In the genomic region with DNA sequence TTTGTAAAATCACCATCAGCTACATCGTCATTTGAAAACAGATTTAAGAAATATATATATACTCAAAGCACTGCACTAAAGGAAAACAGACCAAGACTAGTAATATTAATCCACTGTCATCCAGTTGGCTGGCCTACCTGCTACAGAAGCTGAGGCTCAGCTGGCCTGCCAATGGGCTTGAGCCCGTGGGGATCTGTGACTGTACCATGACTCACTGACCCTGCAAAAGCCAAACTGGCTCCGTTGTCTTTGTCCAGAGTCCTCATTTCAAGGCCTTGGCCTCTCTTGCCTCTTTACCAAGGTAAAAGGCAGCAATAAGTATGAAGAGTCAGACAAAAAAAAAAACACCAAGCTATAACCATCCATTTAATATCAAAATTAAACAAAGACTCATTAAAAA, we compare ENCODE assay signal across 19 cellular contexts.
DNase-seq lines count a peak whose midpoint lies in the region; ATAC-seq, FAIRE-seq and TF ChIP-seq lines count a peak whose summit lies in the region.
"Had no signal": no experiment of that assay in that cellular context is flagged by ENCODE, and none has a peak within 500 bp of the region (broad histone marks: within the 10 kb centered on the region; RNA-seq: fewer than 3 reads in every experiment).

No MANE protein-coding gene starts in this region.

- H3K36me3 Mint-ChIP-seq in stimulated activated effector memory CD8-positive, alpha-beta T cell treated with anti-CD3 and anti-CD28 coated beads, Interleukin-12 subunit alpha, Interleukin-12 subunit beta, amount 100 ng/mL, for 72 hours: no peaks in the 10 kb centered on the region
- H3K36me3 Mint-ChIP-seq: CD4-positive, CD25-positive, alpha-beta regulatory T cell; naive thymus-derived CD8-positive, alpha-beta T cell had no signal

- H3K27ac Mint-ChIP-seq in stimulated activated effector memory CD8-positive, alpha-beta T cell treated with anti-CD3 and anti-CD28 coated beads, Interleukin-12 subunit alpha, Interleukin-12 subunit beta, amount 100 ng/mL, for 72 hours: no peak overlapping the region
- H3K27ac Mint-ChIP-seq: activated T-helper 17 cell treated with anti-CD3 and anti-CD28 coated beads, Interleukin-2, amount 50 U/mL, for 72 hours; CD4-positive, CD25-positive, alpha-beta regulatory T cell; naive thymus-derived CD8-positive, alpha-beta T cell; T-helper 1 cell treated with Interleukin-12 subunit alpha and Interleukin-12 subunit beta and Interleukin-4 antibody, amounts not matched to agents 30 μg/mL and 1 μg/mL, for 36 hours had no signal

- H3K4me3 Mint-ChIP-seq in stimulated activated effector memory CD8-positive, alpha-beta T cell treated with anti-CD3 and anti-CD28 coated beads, Interleukin-12 subunit alpha, Interleukin-12 subunit beta, amount 100 ng/mL, for 72 hours: no peak overlapping the region
- H3K4me3 Mint-ChIP-seq: activated T-helper 17 cell treated with anti-CD3 and anti-CD28 coated beads, Interleukin-2, amount 50 U/mL, for 72 hours; CD4-positive, CD25-positive, alpha-beta regulatory T cell; central memory CD8-positive, alpha-beta T cell; naive thymus-derived CD8-positive, alpha-beta T cell; T-helper 1 cell treated with Interleukin-12 subunit alpha and Interleukin-12 subunit beta and Interleukin-4 antibody, amounts not matched to agents 30 μg/mL and 1 μg/mL, for 36 hours had no signal

- H3K4me1 Mint-ChIP-seq in stimulated activated effector memory CD8-positive, alpha-beta T cell treated with anti-CD3 and anti-CD28 coated beads, Interleukin-12 subunit alpha, Interleukin-12 subunit beta, amount 100 ng/mL, for 72 hours: no peaks in the 10 kb centered on the region
- H3K4me1 Mint-ChIP-seq: activated T-helper 17 cell treated with anti-CD3 and anti-CD28 coated beads, Interleukin-2, amount 50 U/mL, for 72 hours; CD4-positive, CD25-positive, alpha-beta regulatory T cell; central memory CD8-positive, alpha-beta T cell; naive thymus-derived CD8-positive, alpha-beta T cell had no signal

- no peak overlapping the region for H3K27ac ChIP-seq in SJSA1
- H3K27ac ChIP-seq: esophagus squamous epithelium, skin epidermis, suprapubic skin had no signal

- no peaks in the 10 kb centered on the region for H3K27me3 ChIP-seq in SJSA1 (replicated peaks)
- H3K27me3 ChIP-seq: esophagus squamous epithelium, suprapubic skin had no signal

- intact Hi-C loops in posterior vena cava (cut with DNase I): no loop called here

- H3K4me1 ChIP-seq in SJSA1 (replicated peaks): no peaks in the 10 kb centered on the region; the same call in 1 of the 2 replicates
- H3K4me1 ChIP-seq: esophagus squamous epithelium, suprapubic skin had no signal

- H3K4me3 ChIP-seq in SJSA1 (no peak overlapping the region), fibroblast of mammary gland (ENCODE audit: control insufficient read depth, low read depth, low read length) (no peak overlapping the region)
- H3K4me3 ChIP-seq: esophagus squamous epithelium, skin epidermis, suprapubic skin had no signal

- no peaks in the 10 kb centered on the region for H3K36me3 ChIP-seq in SJSA1
- H3K36me3 ChIP-seq: esophagus squamous epithelium, suprapubic skin had no signal

- peak; percentile 38 for DNase-seq in H54 (ENCODE audit: insufficient read length, low spot score)
- DNase-seq in SJSA1 (ENCODE audit: low read depth in 1 of 2, low spot score in 2 of 2): peak; percentile 21 to 62
- DNase-seq in fibroblast of mammary gland (ENCODE audit: low read depth): peak; percentile 89
- DNase-seq in posterior vena cava (ENCODE audit: low spot score): peak; percentile 88
- DNase-seq in activated CD8-positive, alpha-beta memory T cell treated with anti-CD3 and anti-CD28 coated beads, Interleukin-2, amount 50 U/mL, for 48 hours: no peak
- DNase-seq in stimulated activated effector memory CD8-positive, alpha-beta T cell treated with anti-CD3 and anti-CD28 coated beads, Interleukin-12 subunit alpha, Interleukin-12 subunit beta, amount 100 ng/mL, for 72 hours (ENCODE audit: low spot score in 2 of 2): no peak
- no peak for DNase-seq in activated effector memory CD4-positive, alpha-beta T cell treated with Interleukin-2 at 50 U/mL for 16 hours
- DNase-seq: activated CD4-positive, alpha-beta T cell treated with anti-CD3 and anti-CD28 coated beads, Interleukin-2, amount 50 U/mL, for 4 hours; CD4-positive, CD25-positive, alpha-beta regulatory T cell; esophagus squamous epithelium; left colon; naive thymus-derived CD8-positive, alpha-beta T cell; NCI-H2171 had no signal

- FAIRE-seq in H54 (lab: Jason Lieb, UNC): peak; percentile 92

- no peak for ATAC-seq in HG02763 (IDR thresholded peaks at IDR 0.05; ENCODE audit: unreplicated experiment)
- ATAC-seq in stimulated activated effector memory CD8-positive, alpha-beta T cell treated with anti-CD3 and anti-CD28 coated beads, Interleukin-12 subunit alpha, Interleukin-12 subunit beta, amount 100 ng/mL, for 72 hours: no peak
- ATAC-seq: activated T-helper 17 cell treated with anti-CD3 and anti-CD28 coated beads, Interleukin-2, amount 50 U/mL, for 72 hours; left colon; naive thymus-derived CD8-positive, alpha-beta T cell had no signal

- no peaks in the 10 kb centered on the region for H3K9me3 ChIP-seq in SJSA1 (replicated peaks)
- H3K9me3 ChIP-seq: esophagus squamous epithelium, suprapubic skin had no signal

- TF ChIP-seq CTCF in fibroblast of mammary gland (conservative IDR thresholded peaks at IDR 0.05; ENCODE audit: control insufficient read depth, insufficient read depth, low read depth, low read length): no peak

- no peaks in the 10 kb centered on the region for H3K9me3 Mint-ChIP-seq in stimulated activated effector memory CD8-positive, alpha-beta T cell treated with anti-CD3 and anti-CD28 coated beads, Interleukin-12 subunit alpha, Interleukin-12 subunit beta, amount 100 ng/mL, for 72 hours
- H3K9me3 Mint-ChIP-seq: activated T-helper 17 cell treated with anti-CD3 and anti-CD28 coated beads, Interleukin-2, amount 50 U/mL, for 72 hours; central memory CD8-positive, alpha-beta T cell; naive thymus-derived CD8-positive, alpha-beta T cell; T-helper 1 cell treated with Interleukin-12 subunit alpha and Interleukin-12 subunit beta and Interleukin-4 antibody, amounts not matched to agents 30 μg/mL and 1 μg/mL, for 36 hours had no signal

- no peak for TF ChIP-seq POLR2A in H54 (IDR thresholded peaks at IDR 0.05; ENCODE audit: low read depth, low read length)

Comparison
In these comparisons a context has a peak if more than half of its experiments do, and no peak if none do; other contexts are left out.
1. DNase-seq: peak in H54 (single experiment), SJSA1 (2 of 2), fibroblast of mammary gland (single experiment) and posterior vena cava (single experiment); none in activated CD8-positive, alpha-beta memory T cell treated with anti-CD3 and anti-CD28 coated beads, Interleukin-2, amount 50 U/mL, for 48 hours (single experiment), stimulated activated effector memory CD8-positive, alpha-beta T cell treated with anti-CD3 and anti-CD28 coated beads, Interleukin-12 subunit alpha, Interleukin-12 subunit beta, amount 100 ng/mL, for 72 hours (0 of 2) and activated effector memory CD4-positive, alpha-beta T cell treated with Interleukin-2 at 50 U/mL for 16 hours (single experiment).